ENCODE assay signal across 2 cellular contexts in genomic region chr20:59938221-59938620, GRCh38.
TF ChIP-seq lines count a peak whose summit lies in the region.

No MANE protein-coding gene starts in this region.

TF ChIP-seq in HEK293, 187 proteins besides CTCF, POLR2A, EP300 and RAD21:
- TF ChIP-seq PRDM6 (tag by site-specific recombination; IDR thresholded peaks at IDR 0.05) (peak; percentile 1; the same call in 1 of the 2 replicates), ZNF391 (tag by site-specific recombination; IDR thresholded peaks at IDR 0.05; ENCODE audit: borderline replicate concordance, low read depth) (no peak)

TF ChIP-seq in K562, 482 proteins besides CTCF, POLR2A, EP300 and RAD21:
- TF ChIP-seq NR2C1 (IDR thresholded peaks at IDR 0.05) (no peak), NR2C1 (tag; IDR thresholded peaks at IDR 0.05) (no peak), PREB (CRISPR knock-in tag; IDR thresholded peaks at IDR 0.05) (no peak), RREB1 (CRISPR knock-in tag; IDR thresholded peaks at IDR 0.05) (no peak), IRF1 (CRISPR knock-in tag; IDR thresholded peaks at IDR 0.05; ENCODE audit: borderline replicate concordance) (no peak), RFX7 (CRISPR knock-in tag; IDR thresholded peaks at IDR 0.05) (no peak), HMBOX1 (IDR thresholded peaks at IDR 0.05) (no peak), ZNF41 (CRISPR knock-in tag; conservative IDR thresholded peaks at IDR 0.05) (no peak), ZNF324 (CRISPR knock-in tag; IDR thresholded peaks at IDR 0.05) (no peak), JUNB (CRISPR knock-in tag; conservative IDR thresholded peaks at IDR 0.05) (no peak), HSF4 (CRISPR knock-in tag; IDR thresholded peaks at IDR 0.05; ENCODE audit: borderline replicate concordance) (no peak)
